9 cellular contexts compared by ENCODE assay signal in genomic region chr3:24496529-24497482, GRCh38. TPM values are rescaled to one million over a fixed set of nuclear protein-coding genes. Genes with fewer than 3 reads are reported as not detected.
A peak's percentile ranks its signal among the peaks of the same experiment; 100 is the strongest.
DNase-seq lines count a peak whose midpoint lies in the region; ATAC-seq and TF ChIP-seq lines count a peak whose summit lies in the region.
"Had no signal": no experiment of that assay in that cellular context is flagged by ENCODE, and none has a peak within 500 bp of the region (broad histone marks: within the 10 kb centered on the region; RNA-seq: fewer than 3 reads in every experiment).

No MANE protein-coding gene starts in this region.

- TF ChIP-seq CTCF in MCF 10A (IDR thresholded peaks at IDR 0.05; ENCODE audit: unreplicated experiment) = peak; percentile 13
- peak in 4 of 6 experiments; percentile 26 to 45 (median 37) for TF ChIP-seq CTCF in upper lobe of left lung (IDR thresholded peaks at IDR 0.05)

- H3K36me3 ChIP-seq in HUES6 (ENCODE audit: control insufficient read depth, insufficient read depth, low read length) (no peaks in the 10 kb centered on the region), upper lobe of left lung (no peaks in the 10 kb centered on the region)

- H3K4me3 ChIP-seq in HUES6 (ENCODE audit: low read depth, low read length) (peak overlapping the region; percentile 88; the same call in 1 of the 2 replicates), upper lobe of left lung (no peak overlapping the region)

- peak overlapping the region; percentile 94 for H3K4me3 Mint-ChIP-seq in MCF 10A (ENCODE audit: unreplicated experiment)
- H3K4me3 Mint-ChIP-seq: central memory CD8-positive, alpha-beta T cell had no signal

- H3K27me3 Mint-ChIP-seq in MCF 10A (ENCODE audit: insufficient read depth, unreplicated experiment) = no peaks in the 10 kb centered on the region

- CTCF ChIA-PET in MCF 10A (lab: Yijun Ruan, JAX) = interaction anchor here (0.6 to 1.7 kb wide), 7 partner anchors 30 to 223 kb away, joined by 3 to 6 read pairs (median 3); no protein-coding TSS in a partner anchor

- no peaks in the 10 kb centered on the region for H3K36me3 Mint-ChIP-seq in MCF 10A (ENCODE audit: insufficient read depth, unreplicated experiment)

- no TSS peak for BruUV-seq in MCF 10A (replicated peaks; lab: Mats Ljungman, UMichigan)

- POLR2A ChIA-PET in MCF 10A (lab: Yijun Ruan, JAX) = interaction anchor here (0.9 to 1.4 kb wide), 6 partner anchors 24 to 528 kb away, joined by 3 to 4 read pairs (median 3); no protein-coding TSS in a partner anchor

- intact Hi-C loops in MCF 10A (cut with micrococcal nuclease) = no loop called here

- peaks cover 39% of the 10 kb centered on the region for H3K27me3 ChIP-seq in HUES6 (ENCODE audit: control insufficient read depth, insufficient read depth, low read length)
- no peaks in the 10 kb centered on the region for H3K27me3 ChIP-seq in upper lobe of left lung

- 45 to 72% methylated on average over 10 to 16 of the region's 16 CpGs for WGBS in upper lobe of left lung, 2 donors

- TF ChIP-seq POLR2A in upper lobe of left lung (IDR thresholded peaks at IDR 0.05) = no peak

- H3K4me1 ChIP-seq in HUES6 (ENCODE audit: control insufficient read depth, insufficient read depth, low read length) (peaks cover 49% of the 10 kb centered on the region), upper lobe of left lung (peaks cover 0 to 25% (median 9%) of the 10 kb centered on the region in 4 donors)

- no peak overlapping the region for H3K9ac ChIP-seq in HUES6 (ENCODE audit: low read length)

- TF ChIP-seq EP300 in upper lobe of left lung (IDR thresholded peaks at IDR 0.05) = no peak

- ATAC-seq in left lobe of liver (peak; percentile 42), upper lobe of left lung (ENCODE audit: low FRiP score in 2 of 2) (peak in 1 of 2 donors; percentile 22), HG03159 (IDR thresholded peaks at IDR 0.05; ENCODE audit: unreplicated experiment) (no peak)

- no peak overlapping the region for H3K27ac Mint-ChIP-seq in MCF 10A (ENCODE audit: low read depth, unreplicated experiment)

- H3K4me1 Mint-ChIP-seq in MCF 10A (ENCODE audit: insufficient read depth, unreplicated experiment) = peaks cover 7% of the 10 kb centered on the region
- H3K4me1 Mint-ChIP-seq: central memory CD8-positive, alpha-beta T cell had no signal

- H3K9me3 ChIP-seq in HUES6 (ENCODE audit: control insufficient read depth, insufficient read depth, low read depth, low read length) (no peaks in the 10 kb centered on the region), upper lobe of left lung (no peaks in the 10 kb centered on the region)

- H3K9me3 Mint-ChIP-seq in MCF 10A (ENCODE audit: unreplicated experiment) = no peaks in the 10 kb centered on the region
- H3K9me3 Mint-ChIP-seq: central memory CD8-positive, alpha-beta T cell had no signal

- DNase-seq in AG08396 (ENCODE audit: low spot score) = peak; percentile 76
- DNase-seq in MCF 10A (ENCODE audit: unreplicated experiment) = peak; percentile 55
- peak; percentile 90 for DNase-seq in left lobe of liver (ENCODE audit: low spot score)
- DNase-seq in upper lobe of left lung = peak; percentile 10 to 77
- no peak for DNase-seq in NOMO-1 (lab: John Stamatoyannopoulos, UW; ENCODE audit: unreplicated experiment in 2 of 2)
- DNase-seq in epidermal melanocyte (ENCODE audit: insufficient read length, low spot score) = no peak

- H3K27ac ChIP-seq in HUES6 (ENCODE audit: low read depth, low read length) (no peak overlapping the region), upper lobe of left lung (no peak overlapping the region)

RNA-seq across cellular contexts. Expression of gene THRB, which starts 2.2 kb away (rescaled TPM):
- total RNA-seq in MCF 10A (2022) (3.8 and 4.2 TPM in 2 replicates), left lobe of liver (30.7 TPM), upper lobe of left lung (10 to 100 TPM in 4 of 6 donors, 1 to 10 TPM in 2; 5.5 to 15.2 (median 12.0) TPM)

Comparison
In these comparisons a context has a peak if more than half of its experiments do, and no peak if none do; other contexts are left out.
1. DNase-seq: peak in AG08396 (single experiment), MCF 10A (single experiment), left lobe of liver (single experiment) and upper lobe of left lung (2 of 2); none in NOMO-1 (0 of 2) and epidermal melanocyte (single experiment).